Comparison of ENCODE assay signal across 8 cellular contexts in the genomic region with DNA sequence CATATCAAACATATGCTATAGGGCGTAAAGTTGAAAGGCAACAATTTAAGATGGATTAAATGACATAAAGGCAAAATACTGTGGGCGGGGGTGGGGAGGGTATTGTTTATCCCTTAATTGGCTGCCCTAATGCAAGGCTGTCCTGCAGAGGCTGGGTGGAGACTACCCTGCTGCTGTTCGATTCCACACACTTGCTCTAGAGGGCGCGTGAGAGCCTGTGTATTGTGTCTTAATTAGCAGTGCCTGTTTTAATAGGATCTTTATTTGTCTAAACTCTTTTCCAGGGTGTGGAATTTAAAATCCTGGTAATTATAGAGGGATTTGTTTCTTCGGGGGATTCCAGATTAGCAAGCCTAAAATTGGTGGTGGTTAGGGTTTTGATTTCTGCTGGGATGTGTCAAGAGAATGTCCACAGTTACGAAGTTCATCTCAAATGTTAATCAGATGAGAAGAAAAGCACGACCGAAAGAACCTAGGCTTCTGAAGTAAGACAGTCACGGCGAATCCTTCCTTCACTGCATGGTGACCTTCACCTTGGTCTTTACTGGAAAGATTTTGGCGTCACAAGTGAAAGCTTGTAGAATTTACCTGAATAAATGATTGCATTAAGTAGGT.
A peak's percentile ranks its signal among the peaks of the same experiment; 100 is the strongest.
DNase-seq lines count a peak whose midpoint lies in the region; ATAC-seq and TF ChIP-seq lines count a peak whose summit lies in the region.

No MANE protein-coding gene starts in this region.

- no CpG with 5 or more reads among the region's 12 CpGs for WGBS in H9 (ENCODE audit: extremely low coverage, insufficient read length, low lambda C conversion rate)

- DNase-seq in COR-L47 (lab: John Stamatoyannopoulos, UW) (peak; percentile 7), H9 (peak; percentile 62), OCI-LY7 (ENCODE audit: low spot score) (peak; percentile 55), iPS-NIHi11 (ENCODE audit: low spot score) (peak; percentile 87)
- peak in 1 of 2 donors; percentile 60 for DNase-seq in activated naive CD4-positive, alpha-beta T cell treated with anti-CD3 and anti-CD28 coated beads, Interleukin-2, amount 50 U/mL, for 72 hours (ENCODE audit: low spot score in 2 of 2)
- DNase-seq in stimulated activated CD4-positive, alpha-beta T cell treated with anti-CD3 and anti-CD28 coated beads, TNF-alpha, amount 100 ng/mL, for 24 hours (ENCODE audit: low read depth in 3 of 3), result peak in 2 of 3 experiments; percentile 13 to 51
- no peak for DNase-seq in effector CD8-positive, alpha-beta T cell (lab: John Stamatoyannopoulos, UW)

- H3K4me3 Mint-ChIP-seq in H9, result no peak overlapping the region

- H3K23me2 ChIP-seq in H9 (ENCODE audit: insufficient read length, low read depth, low read length, poor library complexity, severe bottlenecking), result no peaks in the 10 kb centered on the region

- CTCF ChIA-PET in OCI-LY7 (lab: Charles Lee; ENCODE audit: unreplicated experiment), result no interaction called here

- POLR2A ChIA-PET in OCI-LY7 (lab: Charles Lee), result interaction anchor here (0.6 to 0.7 kb wide), 2 partner anchors 1347 to 1828 kb away, joined by 3 read pairs; no protein-coding TSS in a partner anchor

- no peak overlapping the region for H3K56ac ChIP-seq in H9 (ENCODE audit: insufficient read length, low read depth, low read length)

- H3K27ac Mint-ChIP-seq in H9, result no peak overlapping the region
- H3K27ac Mint-ChIP-seq in activated naive CD4-positive, alpha-beta T cell treated with anti-CD3 and anti-CD28 coated beads, Interleukin-2, amount 50 U/mL, for 72 hours, result no peak overlapping the region

- H2BK20ac ChIP-seq in H9 (ENCODE audit: low read depth, low read length, poor library complexity, severe bottlenecking), result no peak overlapping the region

- H3K9me3 Mint-ChIP-seq in H9, result no peaks in the 10 kb centered on the region
- H3K9me3 Mint-ChIP-seq in activated naive CD4-positive, alpha-beta T cell treated with anti-CD3 and anti-CD28 coated beads, Interleukin-2, amount 50 U/mL, for 72 hours, result peaks cover 0 to 6% of the 10 kb centered on the region in 2 donors

- no peak overlapping the region for H4K91ac ChIP-seq in H9 (ENCODE audit: insufficient read length, low read depth, low read length)

- no peak overlapping the region for H3T11ph ChIP-seq in H9 (ENCODE audit: low read length)

- H4K5ac ChIP-seq in H9 (ENCODE audit: insufficient read length, low read depth, low read length), result no peak overlapping the region

- H3K79me1 ChIP-seq in H9 (ENCODE audit: insufficient read depth, low read depth, low read length, poor library complexity, severe bottlenecking), result no peaks in the 10 kb centered on the region

- H2AFZ ChIP-seq in H9 (ENCODE audit: low read length) (peak overlapping the region; percentile 45), OCI-LY7 (ENCODE audit: low read length) (no peak overlapping the region; the same call in 1 of the 2 replicates)

- H3K36me3 ChIP-seq in OCI-LY7 (ENCODE audit: insufficient read depth, low read length), result no peaks in the 10 kb centered on the region

- no peak overlapping the region for H2BK5ac ChIP-seq in H9 (ENCODE audit: insufficient read length, low read length)

- peak; percentile 42 to 58 for ATAC-seq in activated naive CD4-positive, alpha-beta T cell treated with anti-CD3 and anti-CD28 coated beads, Interleukin-2, amount 50 U/mL, for 72 hours
- no peak for ATAC-seq in HG02610 (IDR thresholded peaks at IDR 0.05; ENCODE audit: unreplicated experiment)

- H3K79me2 ChIP-seq in H9 (ENCODE audit: insufficient read depth, low read length), result no peaks in the 10 kb centered on the region
- no peaks in the 10 kb centered on the region for H3K79me2 ChIP-seq in OCI-LY7 (ENCODE audit: insufficient read depth, low read depth, low read length)

- H3K36me3 Mint-ChIP-seq in H9 (ENCODE audit: insufficient read depth in 1 of 3, low read depth in 3 of 3), result no peaks in the 10 kb centered on the region
- H3K36me3 Mint-ChIP-seq in activated naive CD4-positive, alpha-beta T cell treated with anti-CD3 and anti-CD28 coated beads, Interleukin-2, amount 50 U/mL, for 72 hours, result peaks cover 0 to 8% of the 10 kb centered on the region in 2 donors

- no TSS peak for BruUV-seq in OCI-LY7 (replicated peaks; lab: Mats Ljungman, UMichigan)

- no peak overlapping the region for H3K23ac ChIP-seq in H9 (ENCODE audit: insufficient read length, low read depth, low read length)

- H3K4me1 ChIP-seq in H9 (ENCODE audit: insufficient read depth, low read length) (no peaks in the 10 kb centered on the region), OCI-LY7 (ENCODE audit: insufficient read depth, low read length, poor library complexity, severe bottlenecking) (no peaks in the 10 kb centered on the region)

- H3K4ac ChIP-seq in H9 (ENCODE audit: low read depth, low read length), result no peak overlapping the region

- no peak overlapping the region for H2BK15ac ChIP-seq in H9 (ENCODE audit: low read depth, low read length)

- H3K9me3 ChIP-seq in H9 (ENCODE audit: control insufficient read depth, low read depth, low read length) (no peaks in the 10 kb centered on the region), OCI-LY7 (ENCODE audit: low read length) (no peaks in the 10 kb centered on the region)

- H3K27ac ChIP-seq in H9 (ENCODE audit: insufficient read length, low read depth, low read length) (no peak overlapping the region), OCI-LY7 (ENCODE audit: low read depth, low read length, poor library complexity, severe bottlenecking) (no peak overlapping the region)

- intact Hi-C loops in OCI-LY7 (cut with micrococcal nuclease; ENCODE audit: unreplicated experiment), result loop anchor here (5.0 kb wide), 1 partner anchor 850 kb away; no protein-coding TSS in a partner anchor

- H3K9ac ChIP-seq in H9 (ENCODE audit: extremely low read depth, insufficient read length, low read length), result no peak overlapping the region

- no peak overlapping the region for H3K14ac ChIP-seq in H9 (ENCODE audit: insufficient read depth, low read length)

- H3K27me3 Mint-ChIP-seq in H9 (ENCODE audit: low read depth), result no peaks in the 10 kb centered on the region; the same call in 1 of the 2 replicates

- TF ChIP-seq CTCF in H9 (conservative IDR thresholded peaks at IDR 0.05) (peak; percentile 91), OCI-LY7 (conservative IDR thresholded peaks at IDR 0.05; ENCODE audit: low read length) (peak; percentile 88)

- peaks cover 7 to 14% of the 10 kb centered on the region in 2 experiments for H3K4me1 Mint-ChIP-seq in H9

- H3K4me2 ChIP-seq in H9 (ENCODE audit: insufficient read depth, insufficient read length, low read length), result no peak overlapping the region
- H3K4me2 ChIP-seq in OCI-LY7 (ENCODE audit: low read length), result no peak overlapping the region

- no peaks in the 10 kb centered on the region for H3K9me2 ChIP-seq in OCI-LY7 (ENCODE audit: insufficient read depth, low read length)

- H4K20me1 ChIP-seq in H9 (ENCODE audit: control insufficient read depth, insufficient read depth, insufficient read length), result no peaks in the 10 kb centered on the region
- no peaks in the 10 kb centered on the region for H4K20me1 ChIP-seq in OCI-LY7 (ENCODE audit: insufficient read depth, low read length)

- no peak overlapping the region for H4K8ac ChIP-seq in H9 (replicated peaks; ENCODE audit: insufficient read length, low read depth, low read length)

- no peak overlapping the region for H3K18ac ChIP-seq in H9 (ENCODE audit: insufficient read length, low read depth, low read length)

- no peak overlapping the region for H2BK12ac ChIP-seq in H9 (ENCODE audit: insufficient read length, low read depth, low read length)

- H2BK120ac ChIP-seq in H9 (ENCODE audit: low read depth, low read length, poor library complexity, severe bottlenecking), result no peak overlapping the region

- H2AK5ac ChIP-seq in H9 (ENCODE audit: insufficient read length, low read length), result no peak overlapping the region

- H3K27me3 ChIP-seq in H9 (ENCODE audit: insufficient read depth, low read length), result no peaks in the 10 kb centered on the region

- H3K4me3 ChIP-seq in OCI-LY7 (ENCODE audit: low read depth, low read length, poor library complexity, severe bottlenecking), result no peak overlapping the region
